ENCODE assay signal across 8 cellular contexts in genomic region chr2:233566141-233566956, GRCh38. TPM values are rescaled to one million over a fixed set of nuclear protein-coding genes. Genes with fewer than 3 reads are reported as not detected.
DNase-seq lines count a peak whose midpoint lies in the region; ATAC-seq, FAIRE-seq and TF ChIP-seq lines count a peak whose summit lies in the region.

Gene USP40 (minus strand): TSS chr2:233566782. CDS start chr2:233565554, 1,228 bp downstream.

- H3K4me1 ChIP-seq in kidney (ENCODE audit: control insufficient read depth in 1 of 2, insufficient read depth in 1 of 2, low read depth in 1 of 2, low read length in 2 of 2), result peaks cover 0 to 12% of the 10 kb centered on the region in 2 donors

- intact Hi-C loops in kidney (cut with DNase I), result no loop called here

- peak within 1 kb of the TSS; percentile 93 to 98 for H3K27ac ChIP-seq in kidney (ENCODE audit: low read depth in 2 of 2, low read length in 2 of 2)

- peak; percentile 1 for TF ChIP-seq CTCF in choroid plexus epithelial cell (conservative IDR thresholded peaks at IDR 0.05; ENCODE audit: low read depth, low read length)
- TF ChIP-seq CTCF in kidney (IDR thresholded peaks at IDR 0.05; ENCODE audit: borderline replicate concordance, extremely low read depth, insufficient read depth), result no peak

- H3K36me3 ChIP-seq in kidney (ENCODE audit: control insufficient read depth in 1 of 2, insufficient read depth in 2 of 2, low read length in 2 of 2), result no peaks in the 10 kb centered on the region

- no peak for FAIRE-seq in kidney (lab: Jason Lieb, UNC)

- peak; percentile 96 for DNase-seq in NCI-H226
- peak; percentile 27 to 35 for DNase-seq in activated CD4-positive, alpha-beta T cell treated with anti-CD3 and anti-CD28 coated beads for 24 hours (ENCODE audit: low read depth in 2 of 2)
- DNase-seq in choroid plexus epithelial cell (ENCODE audit: low read depth), result peak; percentile 91
- DNase-seq in kidney, result peak; percentile 95
- peak; percentile 30 to 54 (median 47) for DNase-seq in stimulated activated CD4-positive, alpha-beta T cell treated with anti-CD3 and anti-CD28 coated beads, Interleukin-12 subunit alpha, Interleukin-12 subunit beta, amount 100 ng/mL, for 48 hours (ENCODE audit: low read depth in 2 of 3, low spot score in 1 of 3)
- no peak for DNase-seq in GOT3 (lab: John Stamatoyannopoulos, UW)

- no peaks in the 10 kb centered on the region for H3K9me3 ChIP-seq in kidney (ENCODE audit: control insufficient read depth in 1 of 2, low read length in 2 of 2)

- peak within 1 kb of the TSS; percentile 92 to 100 for H3K9ac ChIP-seq in kidney (ENCODE audit: low read length in 2 of 2)

- H3K4me3 ChIP-seq in choroid plexus epithelial cell (ENCODE audit: low read depth, low read length) (peak within 1 kb of the TSS; percentile 98), kidney (ENCODE audit: low read length in 2 of 2) (peak within 1 kb of the TSS; percentile 85 to 99)

- ATAC-seq in GM18511 (IDR thresholded peaks at IDR 0.05; ENCODE audit: unreplicated experiment) (peak; percentile 85), HG03103 (IDR thresholded peaks at IDR 0.05; ENCODE audit: low read depth, unreplicated experiment) (peak; percentile 59)

RNA-seq across cellular contexts. Expression of gene USP40, which starts in this region (rescaled TPM):
- total RNA-seq in kidney, result 51.6 TPM
- polyA plus RNA-seq in kidney (ENCODE audit: insufficient read depth, low read depth, low replicate concordance), result 28.5 TPM
